In genomic region chr10:44439436-44439835, GRCh38 we compare ENCODE assay signal across 22 cellular contexts. TPM values are rescaled to one million over a fixed set of nuclear protein-coding genes. Genes with fewer than 3 reads are reported as not detected.
DNase-seq lines count a peak whose midpoint lies in the region; ATAC-seq and TF ChIP-seq lines count a peak whose summit lies in the region.
"Had no signal": no experiment of that assay in that cellular context is flagged by ENCODE, and none has a peak within 500 bp of the region (broad histone marks: within the 10 kb centered on the region; RNA-seq: fewer than 3 reads in every experiment).

No MANE protein-coding gene starts in this region.

- H3K4me1 ChIP-seq in KMS-11 (ENCODE audit: low read depth, poor library complexity, severe bottlenecking): peaks cover 29% of the 10 kb centered on the region
- H3K4me1 ChIP-seq: HAP-1, Peyer's patch, SJCRH30 had no signal

- H2AFZ ChIP-seq in KMS-11 (ENCODE audit: low read depth): peak overlapping the region; percentile 35; the same call in 1 of the 2 replicates
- H2AFZ ChIP-seq: GM23338 had no signal

- peak overlapping the region; percentile 93 for H3K27ac Mint-ChIP-seq in dendritic cell treated with granulocyte-macrophage colony-stimulating factor and Interleukin-4, amounts not matched to agents 40 ng/mL and 50 ng/mL, for 4 days
- H3K27ac Mint-ChIP-seq: GM23338 had no signal

- H3K4me2 ChIP-seq in KMS-11: peak overlapping the region; percentile 48
- H3K4me2 ChIP-seq: GM23338 had no signal

- no peaks in the 10 kb centered on the region for H3K36me3 Mint-ChIP-seq in dendritic cell treated with granulocyte-macrophage colony-stimulating factor and Interleukin-4, amounts not matched to agents 40 ng/mL and 50 ng/mL, for 4 days (ENCODE audit: low read depth)

- H3K27ac ChIP-seq in KMS-11 (peak overlapping the region; percentile 82), temporal lobe (ENCODE audit: low read depth, low read length) (peak overlapping the region; percentile 33)
- H3K27ac ChIP-seq: SJCRH30 had no signal

- peak overlapping the region; percentile 48; the same call in 1 of the 2 replicates for H3K9ac ChIP-seq in KMS-11

- intact Hi-C loops in dendritic cell treated with granulocyte-macrophage colony-stimulating factor and Interleukin-4, amounts not matched to agents 40 ng/mL and 50 ng/mL, for 4 days (cut with micrococcal nuclease): no loop called here

- H3K36me3 ChIP-seq in KMS-11 (ENCODE audit: insufficient read depth): no peaks in the 10 kb centered on the region
- H3K36me3 ChIP-seq: BLaER1 treated with 17β-estradiol and CSF1 and Interleukin-3, amounts not matched to agents 10 nM and 100 nM; HAP-1; Peyer's patch; SJCRH30 had no signal

- H3K27me3 ChIP-seq in KMS-11 (ENCODE audit: insufficient read depth, low read depth): no peaks in the 10 kb centered on the region
- H3K27me3 ChIP-seq: BLaER1 treated with 17β-estradiol and CSF1 and Interleukin-3, amounts not matched to agents 10 nM and 100 nM; Peyer's patch; SJCRH30 had no signal

- H4K20me1 ChIP-seq in KMS-11 (ENCODE audit: insufficient read depth): no peaks in the 10 kb centered on the region
- H4K20me1 ChIP-seq: BLaER1 treated with 17β-estradiol and CSF1 and Interleukin-3, amounts not matched to agents 10 nM and 100 nM had no signal

- DNase-seq in mesenteric fat pad (ENCODE audit: low spot score) (peak; percentile 62), hippocampal formation (lab: John Stamatoyannopoulos, UW) (no peak), mucosa of gallbladder (ENCODE audit: low spot score) (no peak)
- DNase-seq: ACHN, DMS53, GF-D8, KBM-7, NCI-H1105 treated with DMSO at 0.1 percent for 48 hours, NCI-H2029 treated with DMSO at 0.1 percent for 48 hours, NCI-H345, NCI-H524 treated with DMSO at 0.1 percent for 48 hours, NCI-H82, Peyer's patch, SJCRH30 had no signal

- H3K27me3 Mint-ChIP-seq in dendritic cell treated with granulocyte-macrophage colony-stimulating factor and Interleukin-4, amounts not matched to agents 40 ng/mL and 50 ng/mL, for 4 days: peaks cover 9% of the 10 kb centered on the region

- no peak for ATAC-seq in GM21381 (IDR thresholded peaks at IDR 0.05; ENCODE audit: unreplicated experiment)
- ATAC-seq: GM23338, HepG2 had no signal

- TF ChIP-seq CTCF in KMS-11 (conservative IDR thresholded peaks at IDR 0.05; ENCODE audit: low read depth, low read length): no peak

- no peak overlapping the region for H3K4me3 ChIP-seq in KMS-11 (IDR thresholded peaks at IDR 0.05; ENCODE audit: insufficient read depth, low read depth, low read length)
- H3K4me3 ChIP-seq: BLaER1 treated with 17β-estradiol and CSF1 and Interleukin-3, amounts not matched to agents 10 nM and 100 nM; GM23338; HAP-1; Peyer's patch; SJCRH30 had no signal

- peak overlapping the region; percentile 37 for H3K4me3 Mint-ChIP-seq in dendritic cell treated with granulocyte-macrophage colony-stimulating factor and Interleukin-4, amounts not matched to agents 40 ng/mL and 50 ng/mL, for 4 days
- H3K4me3 Mint-ChIP-seq: GM23338 had no signal

- H3K9me3 Mint-ChIP-seq in dendritic cell treated with granulocyte-macrophage colony-stimulating factor and Interleukin-4, amounts not matched to agents 40 ng/mL and 50 ng/mL, for 4 days: peaks cover 19% of the 10 kb centered on the region

- H3K79me2 ChIP-seq in KMS-11 (ENCODE audit: insufficient read depth, low read depth): no peaks in the 10 kb centered on the region

- H3K4me1 Mint-ChIP-seq in dendritic cell treated with granulocyte-macrophage colony-stimulating factor and Interleukin-4, amounts not matched to agents 40 ng/mL and 50 ng/mL, for 4 days (ENCODE audit: low read depth): peaks cover 57% of the 10 kb centered on the region
- H3K4me1 Mint-ChIP-seq: GM23338 had no signal

RNA-seq across cellular contexts. Expression of gene CXCL12, which starts 54.5 kb away (rescaled TPM):
- 347 TPM for total RNA-seq in mesenteric fat pad
- total RNA-seq in temporal lobe: 15.0 TPM
- total RNA-seq in mucosa of gallbladder: 74.3 TPM
- total RNA-seq: HepG2, SJCRH30 had no signal
